11 cellular contexts compared by ENCODE assay signal in genomic region chr10:75432176-75432575, GRCh38. TPM values are rescaled to one million over a fixed set of nuclear protein-coding genes. Genes with fewer than 3 reads are reported as not detected.
DNase-seq lines count a peak whose midpoint lies in the region; ATAC-seq, FAIRE-seq and TF ChIP-seq lines count a peak whose summit lies in the region.
"Had no signal": no experiment of that assay in that cellular context is flagged by ENCODE, and none has a peak within 500 bp of the region (broad histone marks: within the 10 kb centered on the region; RNA-seq: fewer than 3 reads in every experiment).

No MANE protein-coding gene starts in this region.

- peaks cover 21% of the 10 kb centered on the region for H3K79me2 ChIP-seq in HepG2 (ENCODE audit: insufficient read depth, low read length)

- TF ChIP-seq POLR2A in HepG2 (IDR thresholded peaks at IDR 0.05; ENCODE audit: insufficient read depth in 1 of 2, low read depth in 2 of 2, low read length in 2 of 2), result no peak

- in situ Hi-C loops in HepG2 (cut with HindIII; ENCODE audit: extremely low pct_ligation_motif_present, low pct_unique_long_range_greater_than_20kb), result loop anchor here (5.0 kb wide), 1 partner anchor 65 kb away; no protein-coding TSS in a partner anchor

- H3K9ac ChIP-seq in HepG2 (ENCODE audit: insufficient read depth, low read depth, low read length), result peak overlapping the region; percentile 91

- no peak overlapping the region for H2AFZ ChIP-seq in HepG2 (ENCODE audit: low read length)

- BruUV-seq in HepG2 (replicated peaks; lab: Mats Ljungman, UMichigan), result no TSS peak

- H3K36me3 Mint-ChIP-seq in WTC11, result no peaks in the 10 kb centered on the region
- no peaks in the 10 kb centered on the region for H3K36me3 Mint-ChIP-seq in naive thymus-derived CD4-positive, alpha-beta T cell

- no peaks in the 10 kb centered on the region for H3K36me3 ChIP-seq in HepG2 (replicated peaks in 1 of 2; ENCODE audit: control insufficient read depth in 1 of 2, insufficient read depth in 2 of 2, low read length in 2 of 2)
- no peaks in the 10 kb centered on the region for H3K36me3 ChIP-seq in naive thymus-derived CD4-positive, alpha-beta T cell (ENCODE audit: control insufficient read depth in 2 of 3, insufficient read depth in 3 of 3, low read length in 3 of 3)

- CTCF ChIA-PET in WTC11 (lab: Charles Lee) (no interaction called here), HepG2 (lab: Yijun Ruan, JAX; ENCODE audit: low intra/inter-chr PET ratio, low total read pairs) (no interaction called here)
- CTCF ChIA-PET in naive thymus-derived CD4-positive, alpha-beta T cell (lab: Charles Lee), result no interaction called here

- H3K9me3 ChIP-seq in HepG2 (ENCODE audit: low read length), result no peaks in the 10 kb centered on the region
- no peaks in the 10 kb centered on the region for H3K9me3 ChIP-seq in naive thymus-derived CD4-positive, alpha-beta T cell (ENCODE audit: control insufficient read depth in 2 of 3, low read length in 3 of 3)

- H3K27ac Mint-ChIP-seq in WTC11, result no peak overlapping the region
- H3K27ac Mint-ChIP-seq in naive thymus-derived CD4-positive, alpha-beta T cell, result no peak overlapping the region

- H3K4me3 ChIP-seq in HepG2 (replicated peaks in 1 of 3; ENCODE audit: insufficient read depth in 1 of 3, low read depth in 2 of 3, low read length in 3 of 3) (peak overlapping the region; percentile 77 to 95 (median 79)), skin epidermis (peak overlapping the region in 5 of 7 experiments; percentile 37 to 59 (median 49))
- H3K4me3 ChIP-seq in naive thymus-derived CD4-positive, alpha-beta T cell (ENCODE audit: low read length), result no peak overlapping the region

- no peak for ATAC-seq in WTC11
- ATAC-seq in HepG2, result peak; percentile 13
- no peak for ATAC-seq in HG03097 (IDR thresholded peaks at IDR 0.05; ENCODE audit: low FRiP score, unreplicated experiment)
- no peak for ATAC-seq in naive thymus-derived CD4-positive, alpha-beta T cell
- ATAC-seq: esophagus mucosa had no signal

- 14% methylated on average over 4 of the region's 5 CpGs for WGBS in HepG2 (ENCODE audit: low lambda C conversion rate)

- POLR2A ChIA-PET in WTC11 (lab: Charles Lee), result no interaction called here
- POLR2A ChIA-PET in HepG2 (lab: Yijun Ruan, JAX), result interaction anchor here (0.7 to 12.3 kb wide), 12 partner anchors 9 to 619 kb away, joined by 3 to 219 read pairs (median 4); partner anchors contain the start of gene ZNF503
- POLR2A ChIA-PET in naive thymus-derived CD4-positive, alpha-beta T cell (lab: Charles Lee), result no interaction called here

- H3K4me3 Mint-ChIP-seq in WTC11, result peak overlapping the region; percentile 68
- peak overlapping the region in 5 of 10 donors; percentile 14 to 75 (median 55) for H3K4me3 Mint-ChIP-seq in naive thymus-derived CD4-positive, alpha-beta T cell

- TF ChIP-seq EP300 in HepG2 (IDR thresholded peaks at IDR 0.05; ENCODE audit: low read depth in 2 of 2, low read length in 2 of 2), result no peak
- TF ChIP-seq EP300 in HepG2 (CRISPR knock-in tag; IDR thresholded peaks at IDR 0.05; ENCODE audit: borderline replicate concordance), result no peak

- TF ChIP-seq CTCF in WTC11 (IDR thresholded peaks at IDR 0.05) (no peak), HepG2 (CRISPR knock-in tag; IDR thresholded peaks at IDR 0.05) (no peak)

- H3K4me2 ChIP-seq in HepG2 (ENCODE audit: low read depth, low read length), result peak overlapping the region; percentile 97

- peaks cover 87% of the 10 kb centered on the region for H3K4me1 ChIP-seq in HepG2 (ENCODE audit: insufficient read depth, low read length)
- no peaks in the 10 kb centered on the region for H3K4me1 ChIP-seq in naive thymus-derived CD4-positive, alpha-beta T cell (ENCODE audit: control insufficient read depth in 2 of 2, insufficient read depth in 2 of 2, low read length in 2 of 2)

- no peak for FAIRE-seq in HepG2 (lab: Jason Lieb, UNC)
- FAIRE-seq: keratinocyte had no signal

- no peaks in the 10 kb centered on the region for H3K9me3 Mint-ChIP-seq in WTC11
- peaks cover 0 to 2% (median 0%) of the 10 kb centered on the region in 11 donors for H3K9me3 Mint-ChIP-seq in naive thymus-derived CD4-positive, alpha-beta T cell

- no peak for TF ChIP-seq RAD21 in HepG2 (CRISPR knock-in tag; IDR thresholded peaks at IDR 0.05)

- H3K27me3 Mint-ChIP-seq in WTC11 (ENCODE audit: low read depth), result peaks cover 96% of the 10 kb centered on the region
- peaks cover 55 to 62% (median 61%) of the 10 kb centered on the region in 5 donors for H3K27me3 Mint-ChIP-seq in naive thymus-derived CD4-positive, alpha-beta T cell

- no peaks in the 10 kb centered on the region for H3K27me3 ChIP-seq in HepG2 (ENCODE audit: control insufficient read depth in 1 of 2, insufficient read depth in 2 of 2, low read length in 2 of 2)
- peaks cover 0 to 2% of the 10 kb centered on the region in 2 donors for H3K27me3 ChIP-seq in naive thymus-derived CD4-positive, alpha-beta T cell (ENCODE audit: control insufficient read depth in 2 of 2, insufficient read depth in 2 of 2, low read length in 2 of 2)

- intact Hi-C loops in HepG2 (cut with micrococcal nuclease; ENCODE audit: unreplicated experiment), result loop anchor here (5.0 to 10.0 kb wide), 2 partner anchors 65 to 93 kb away; no protein-coding TSS in a partner anchor
- intact Hi-C loops in naive thymus-derived CD4-positive, alpha-beta T cell (cut with micrococcal nuclease), result no loop called here

- H3K4me1 Mint-ChIP-seq in WTC11, result peaks cover 42% of the 10 kb centered on the region
- peaks cover 5 to 12% (median 7%) of the 10 kb centered on the region in 7 donors for H3K4me1 Mint-ChIP-seq in naive thymus-derived CD4-positive, alpha-beta T cell

- DNase-seq in NCI-H345 treated with DMSO at 0.1 percent for 48 hours (lab: John Stamatoyannopoulos, UW; ENCODE audit: unreplicated experiment) (peak; percentile 5), NCI-H345 (lab: John Stamatoyannopoulos, UW) (no peak), WTC11 (ENCODE audit: low spot score) (no peak), HepG2 (ENCODE audit: low spot score) (peak; percentile 43), AG08396 (ENCODE audit: low spot score) (no peak)
- no peak for DNase-seq in naive thymus-derived CD4-positive, alpha-beta T cell
- DNase-seq: T-helper 2 cell had no signal

- no peaks in the 10 kb centered on the region for H4K20me1 ChIP-seq in HepG2 (ENCODE audit: insufficient read depth, low read length)

- H3K27ac ChIP-seq in HepG2 (ENCODE audit: extremely low read length, insufficient read depth, low read length) (peak overlapping the region; percentile 92), skin epidermis (peak overlapping the region in 3 of 21 experiments; percentile 72 to 87 (median 77))
- no peak overlapping the region for H3K27ac ChIP-seq in naive thymus-derived CD4-positive, alpha-beta T cell (ENCODE audit: low read depth, low read length)

RNA-seq across cellular contexts. Expression of gene LRMDA, which starts 0.8 kb away (rescaled TPM):
- total RNA-seq in WTC11 (2021) (0.48 to 0.92 TPM (median 0.78 TPM) in 3 replicates), HepG2 (2016; rRNA removed; fragmentation: Illumina TruSeq; extraction: Trizol) (19.3 and 22.0 TPM in 2 replicates)
- total RNA-seq in HepG2 (2016; cell fraction: cytosol; rRNA removed; fragmentation: Illumina TruSeq; extraction: Trizol; ENCODE audit: low read depth), result 70.4 and 78.7 TPM in 2 replicates
- 20.0 and 23.4 TPM in 2 replicates for total RNA-seq in HepG2 (2016; cell fraction: insoluble cytoplasmic fraction; rRNA removed; fragmentation: Illumina TruSeq; extraction: Trizol)
- total RNA-seq in HepG2 (2016; cell fraction: membrane; rRNA removed; fragmentation: Illumina TruSeq; extraction: Trizol), result 36.7 and 40.7 TPM in 2 replicates
- total RNA-seq in HepG2 (2016; cell fraction: nucleus; rRNA removed; fragmentation: Illumina TruSeq; extraction: Trizol), result 27.3 and 38.1 TPM in 2 replicates
- 13.4 and 17.7 TPM in 2 replicates for polyA plus RNA-seq in HepG2 (2011; rRNA removed)
- polyA plus RNA-seq in HepG2 (2011; cell fraction: cytosol; rRNA removed), result 18.1 and 21.4 TPM in 2 replicates
- polyA plus RNA-seq in HepG2 (2011; cell fraction: nucleus; rRNA removed), result 10.7 and 11.9 TPM in 2 replicates
- 14.6 and 23.3 TPM in 2 replicates for polyA plus RNA-seq in HepG2 (2012)
- polyA plus RNA-seq in HepG2 (2016; cell fraction: cytosol; fragmentation: Illumina TruSeq; extraction: Trizol; ENCODE audit: low read depth), result 51.8 and 58.1 TPM in 2 replicates
- polyA plus RNA-seq in HepG2 (2016; cell fraction: insoluble cytoplasmic fraction; fragmentation: Illumina TruSeq; extraction: Trizol; ENCODE audit: low read depth), result 25.9 and 29.7 TPM in 2 replicates
- 28.6 and 35.5 TPM in 2 replicates for polyA plus RNA-seq in HepG2 (2016; cell fraction: membrane; fragmentation: Illumina TruSeq; extraction: Trizol; ENCODE audit: low read depth)
- 9.9 and 22.8 TPM in 2 replicates for polyA plus RNA-seq in HepG2 (2016; cell fraction: nucleus; fragmentation: Illumina TruSeq; extraction: Trizol; ENCODE audit: insufficient read depth, low read depth)
- polyA minus RNA-seq in HepG2 (2011; rRNA and poly(A)+ RNA removed; ENCODE audit: low replicate concordance), result 4.1 and 25.5 TPM in 2 replicates
- 5.1 and 7.5 TPM in 2 replicates for polyA minus RNA-seq in HepG2 (2011; cell fraction: cytosol; rRNA and poly(A)+ RNA removed)
- 58.6 and 83.8 TPM in 2 replicates for polyA minus RNA-seq in HepG2 (2011; cell fraction: nucleus; rRNA and poly(A)+ RNA removed)
- total RNA-seq in naive thymus-derived CD4-positive, alpha-beta T cell, result 10 to 100 TPM in 1 of 5 experiments, 1 to 10 TPM in 1, under 1 TPM in 1, not detected in 2; 0.57 to 14.9 (median 3.0) TPM
- polyA plus RNA-seq in naive thymus-derived CD4-positive, alpha-beta T cell, result not detected
- polyA plus RNA-seq: keratinocyte had no signal

RNA-seq across cellular contexts. Expression of gene ZNF503, which starts 30.6 kb away (rescaled TPM):
- total RNA-seq in WTC11 (2021), result 0.25 to 0.39 TPM (median 0.34 TPM) in 3 replicates
- 5.8 and 8.3 TPM in 2 replicates for total RNA-seq in HepG2 (2016; rRNA removed; fragmentation: Illumina TruSeq; extraction: Trizol)
- 1.8 and 1.9 TPM in 2 replicates for total RNA-seq in HepG2 (2016; cell fraction: cytosol; rRNA removed; fragmentation: Illumina TruSeq; extraction: Trizol; ENCODE audit: low read depth)
- total RNA-seq in HepG2 (2016; cell fraction: insoluble cytoplasmic fraction; rRNA removed; fragmentation: Illumina TruSeq; extraction: Trizol), result 5.6 and 8.5 TPM in 2 replicates
- total RNA-seq in HepG2 (2016; cell fraction: membrane; rRNA removed; fragmentation: Illumina TruSeq; extraction: Trizol), result 6.0 and 6.3 TPM in 2 replicates
- 8.7 TPM in 2 replicates for total RNA-seq in HepG2 (2016; cell fraction: nucleus; rRNA removed; fragmentation: Illumina TruSeq; extraction: Trizol)
- 2.7 and 4.0 TPM in 2 replicates for polyA plus RNA-seq in HepG2 (2011; rRNA removed)
- polyA plus RNA-seq in HepG2 (2011; cell fraction: cytosol; rRNA removed), result 2.4 and 4.0 TPM in 2 replicates
- 15.1 and 19.3 TPM in 2 replicates for polyA plus RNA-seq in HepG2 (2011; cell fraction: nucleus; rRNA removed)
- 9.8 and 13.3 TPM in 2 replicates for polyA plus RNA-seq in HepG2 (2012)
- polyA plus RNA-seq in HepG2 (2016; cell fraction: cytosol; fragmentation: Illumina TruSeq; extraction: Trizol; ENCODE audit: low read depth), result 1.3 and 1.4 TPM in 2 replicates
- 13.9 and 16.9 TPM in 2 replicates for polyA plus RNA-seq in HepG2 (2016; cell fraction: insoluble cytoplasmic fraction; fragmentation: Illumina TruSeq; extraction: Trizol; ENCODE audit: low read depth)
- 4.1 and 4.2 TPM in 2 replicates for polyA plus RNA-seq in HepG2 (2016; cell fraction: membrane; fragmentation: Illumina TruSeq; extraction: Trizol; ENCODE audit: low read depth)
- 25.1 and 25.7 TPM in 2 replicates for polyA plus RNA-seq in HepG2 (2016; cell fraction: nucleus; fragmentation: Illumina TruSeq; extraction: Trizol; ENCODE audit: insufficient read depth, low read depth)
- 1.0 and 15.3 TPM in 2 replicates for polyA minus RNA-seq in HepG2 (2011; rRNA and poly(A)+ RNA removed; ENCODE audit: low replicate concordance)
- 10.1 and 11.8 TPM in 2 replicates for polyA minus RNA-seq in HepG2 (2011; cell fraction: cytosol; rRNA and poly(A)+ RNA removed)
- 7.0 and 10.7 TPM in 2 replicates for polyA minus RNA-seq in HepG2 (2011; cell fraction: nucleus; rRNA and poly(A)+ RNA removed)
- 1 to 10 TPM in 1 of 5 experiments, under 1 TPM in 3, not detected in 1; 0.07 to 3.6 (median 0.54) TPM for total RNA-seq in naive thymus-derived CD4-positive, alpha-beta T cell
- polyA plus RNA-seq in naive thymus-derived CD4-positive, alpha-beta T cell, result not detected

Comparison
In these comparisons a context has a peak if more than half of its experiments do, and no peak if none do; other contexts are left out.
1. DNase-seq: peak in NCI-H345 treated with DMSO at 0.1 percent for 48 hours (single experiment) and HepG2 (single experiment); none in NCI-H345 (single experiment), WTC11 (single experiment), AG08396 (single experiment) and naive thymus-derived CD4-positive, alpha-beta T cell (0 of 9).